Comparison of ENCODE assay signal across 26 cellular contexts in the genomic region with DNA sequence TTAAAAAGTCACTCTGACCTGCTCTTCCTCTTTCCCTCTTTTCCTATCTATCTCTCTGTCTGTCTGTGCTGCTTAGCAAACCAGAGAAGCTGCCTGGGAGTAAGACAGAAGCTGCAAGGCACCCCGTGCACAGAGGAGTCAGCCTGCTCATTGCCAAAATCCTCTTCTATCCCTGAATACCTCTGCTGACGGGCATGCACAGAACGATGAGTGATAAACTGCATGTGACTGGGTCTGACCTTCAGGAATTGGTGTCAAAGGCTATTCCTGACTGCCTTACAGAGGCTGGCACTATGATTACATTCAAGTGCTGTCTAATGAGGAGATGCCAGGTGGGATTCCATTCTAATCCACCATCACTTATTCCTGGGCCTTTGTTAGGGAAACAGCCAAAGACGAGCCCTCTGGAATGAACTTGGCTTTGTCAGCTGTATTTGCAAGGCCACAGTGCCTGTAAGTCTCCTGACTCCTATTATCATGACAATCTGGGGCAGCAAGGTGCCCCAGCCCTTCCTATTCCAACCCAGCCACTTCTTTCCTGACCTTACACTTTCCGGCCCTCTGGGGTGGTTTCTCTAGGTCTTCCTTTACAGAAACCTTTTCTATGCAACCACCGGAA. TPM values are rescaled to one million over a fixed set of nuclear protein-coding genes. Genes with fewer than 3 reads are reported as not detected.
DNase-seq lines count a peak whose midpoint lies in the region; ATAC-seq and TF ChIP-seq lines count a peak whose summit lies in the region.
"Had no signal": no experiment of that assay in that cellular context is flagged by ENCODE, and none has a peak within 500 bp of the region (broad histone marks: within the 10 kb centered on the region; RNA-seq: fewer than 3 reads in every experiment).

No MANE protein-coding gene starts in this region.

- peaks cover 53 to 98% (median 86%) of the 10 kb centered on the region in 11 experiments for H3K27me3 ChIP-seq in BLaER1 treated with 17β-estradiol and CSF1 and Interleukin-3, amounts not matched to agents 10 nM and 100 nM
- no peaks in the 10 kb centered on the region for H3K27me3 ChIP-seq in HUES6 (ENCODE audit: control insufficient read depth, insufficient read depth, low read length)
- H3K27me3 ChIP-seq in heart left ventricle, result peaks cover 0 to 4% (median 0%) of the 10 kb centered on the region in 9 donors

- DNase-seq in heart left ventricle (peak in 1 of 5 donors; percentile 29), iPS-NIHi11 (ENCODE audit: low spot score) (peak; percentile 34), caudate nucleus (lab: John Stamatoyannopoulos, UW) (no peak), nucleus accumbens (lab: John Stamatoyannopoulos, UW) (no peak)
- DNase-seq in activated CD4-positive, alpha-beta memory T cell treated with anti-CD3 and anti-CD28 coated beads, Interleukin-2, amount 10 ng/mL, durations not matched to agents 7 days and 5 days, result no peak
- DNase-seq: Calu3; CD8-positive, alpha-beta T cell; GOT3; HFFc6; Kasumi-1; MM.1S; NCI-H1092 treated with DMSO at 0.1 percent for 48 hours; NCI-H146; NCI-H2081; NCI-H2171 treated with DMSO at 0.1 percent for 48 hours; NCI-H446 treated with DMSO at 0.1 percent for 48 hours; SHP77 had no signal

- TF ChIP-seq CTCF in heart left ventricle (IDR thresholded peaks at IDR 0.05), result no peak

- H3K4me3 ChIP-seq in BLaER1 treated with 17β-estradiol and CSF1 and Interleukin-3, amounts not matched to agents 10 nM and 100 nM, result no peak overlapping the region
- H3K4me3 ChIP-seq in HUES6 (ENCODE audit: low read depth, low read length) (no peak overlapping the region), heart left ventricle (no peak overlapping the region)
- H3K4me3 ChIP-seq: A549, GM12878, SK-N-MC had no signal

- intact Hi-C loops in heart left ventricle (cut with DNase I), result loop anchor here in 6 of 10 donors (5.0 to 10.0 kb wide), 3 partner anchors 34 to 54 kb away; partner anchors contain the start of gene GAB3 (in 1 of the 6)

- H3K9ac ChIP-seq in BLaER1 treated with 17β-estradiol and CSF1 and Interleukin-3, amounts not matched to agents 10 nM and 100 nM, result no peak overlapping the region
- peak overlapping the region; percentile 32 for H3K9ac ChIP-seq in HUES6 (ENCODE audit: low read length)

- H3K4me3 Mint-ChIP-seq in activated CD4-positive, alpha-beta memory T cell treated with anti-CD3 and anti-CD28 coated beads, Interleukin-2, amount 10 ng/mL, durations not matched to agents 7 days and 5 days, result no peak overlapping the region
- H3K4me3 Mint-ChIP-seq: CD8-positive, alpha-beta T cell; HFFc6 had no signal

- H3K4me2 ChIP-seq in BLaER1 treated with 17β-estradiol and CSF1 and Interleukin-3, amounts not matched to agents 10 nM and 100 nM, result peak overlapping the region in 10 of 11 experiments; percentile 23 to 59 (median 52); a peak in 19 of 22 replicates
- H3K4me2 ChIP-seq: A549 had no signal

- peaks cover 0 to 38% (median 15%) of the 10 kb centered on the region in 11 experiments; a peak in 17 of 22 replicates for H3K9me3 ChIP-seq in BLaER1 treated with 17β-estradiol and CSF1 and Interleukin-3, amounts not matched to agents 10 nM and 100 nM (replicated peaks in 1 of 11)
- H3K9me3 ChIP-seq in HUES6 (ENCODE audit: control insufficient read depth, insufficient read depth, low read depth, low read length) (peaks cover 6% of the 10 kb centered on the region; the same call in 1 of the 2 replicates), heart left ventricle (no peaks in the 10 kb centered on the region)
- H3K9me3 ChIP-seq: A549 had no signal

- H3K36me3 ChIP-seq in BLaER1 treated with 17β-estradiol and CSF1 and Interleukin-3, amounts not matched to agents 10 nM and 100 nM, result peaks cover 5 to 75% (median 52%) of the 10 kb centered on the region in 11 experiments; a peak in 18 of 22 replicates
- H3K36me3 ChIP-seq in HUES6 (ENCODE audit: control insufficient read depth, insufficient read depth, low read length) (no peaks in the 10 kb centered on the region), heart left ventricle (peaks cover 0 to 58% (median 35%) of the 10 kb centered on the region in 9 donors)

- CTCF ChIA-PET in activated CD4-positive, alpha-beta memory T cell treated with anti-CD3 and anti-CD28 coated beads, Interleukin-2, amount 10 ng/mL, durations not matched to agents 7 days and 5 days (lab: Charles Lee), result no interaction called here

- WGBS in heart left ventricle, 4 donors, result 37 to 58% (median 47%) methylated on average over 6 of the region's 6 CpGs

- H3K27ac Mint-ChIP-seq in activated CD4-positive, alpha-beta memory T cell treated with anti-CD3 and anti-CD28 coated beads, Interleukin-2, amount 10 ng/mL, durations not matched to agents 7 days and 5 days, result no peak overlapping the region
- H3K27ac Mint-ChIP-seq: CD8-positive, alpha-beta T cell; HFFc6 had no signal

- no peaks in the 10 kb centered on the region for H3K27me3 Mint-ChIP-seq in activated CD4-positive, alpha-beta memory T cell treated with anti-CD3 and anti-CD28 coated beads, Interleukin-2, amount 10 ng/mL, durations not matched to agents 7 days and 5 days
- H3K27me3 Mint-ChIP-seq: IgD-negative memory B cell had no signal

- H3K4me1 Mint-ChIP-seq in activated CD4-positive, alpha-beta memory T cell treated with anti-CD3 and anti-CD28 coated beads, Interleukin-2, amount 10 ng/mL, durations not matched to agents 7 days and 5 days, result peaks cover 15% of the 10 kb centered on the region

- POLR2A ChIA-PET in activated CD4-positive, alpha-beta memory T cell treated with anti-CD3 and anti-CD28 coated beads, Interleukin-2, amount 10 ng/mL, durations not matched to agents 7 days and 5 days (lab: Charles Lee), result interaction anchor here (0.8 kb wide), 1 partner anchor 27 kb away, joined by 3 read pairs; no protein-coding TSS in a partner anchor

- H3K36me3 Mint-ChIP-seq in activated CD4-positive, alpha-beta memory T cell treated with anti-CD3 and anti-CD28 coated beads, Interleukin-2, amount 10 ng/mL, durations not matched to agents 7 days and 5 days (ENCODE audit: low read depth), result peaks cover 55% of the 10 kb centered on the region

- no peaks in the 10 kb centered on the region for H3K9me3 Mint-ChIP-seq in activated CD4-positive, alpha-beta memory T cell treated with anti-CD3 and anti-CD28 coated beads, Interleukin-2, amount 10 ng/mL, durations not matched to agents 7 days and 5 days
- H3K9me3 Mint-ChIP-seq: CD8-positive, alpha-beta T cell; HFFc6 had no signal

- H3K27ac ChIP-seq in BLaER1 treated with 17β-estradiol and CSF1 and Interleukin-3, amounts not matched to agents 10 nM and 100 nM, result no peak overlapping the region
- H3K27ac ChIP-seq in HUES6 (ENCODE audit: low read depth, low read length) (no peak overlapping the region), heart left ventricle (peak overlapping the region in 7 of 12 donors; percentile 23 to 78 (median 54)), caudate nucleus (ENCODE audit: low read depth, low read length) (no peak overlapping the region)
- H3K27ac ChIP-seq: A549, HL-60, SK-N-MC had no signal

- peaks cover 42 to 62% (median 54%) of the 10 kb centered on the region in 10 experiments for H3K4me1 ChIP-seq in BLaER1 treated with 17β-estradiol and CSF1 and Interleukin-3, amounts not matched to agents 10 nM and 100 nM
- H3K4me1 ChIP-seq in HUES6 (ENCODE audit: control insufficient read depth, insufficient read depth, low read length) (peaks cover 15% of the 10 kb centered on the region), heart left ventricle (peaks cover 0 to 35% (median 14%) of the 10 kb centered on the region in 12 donors)

- peaks cover 0 to 3% (median 0%) of the 10 kb centered on the region in 11 experiments; a peak in 3 of 22 replicates for H4K20me1 ChIP-seq in BLaER1 treated with 17β-estradiol and CSF1 and Interleukin-3, amounts not matched to agents 10 nM and 100 nM

- peak; percentile 64 to 81 (median 68) for ATAC-seq in heart left ventricle
- ATAC-seq: A549; CD8-positive, alpha-beta T cell; GM12878 had no signal

- no peak for TF ChIP-seq POLR2A in heart left ventricle (IDR thresholded peaks at IDR 0.05)

RNA-seq across cellular contexts. Expression of gene CTAG2, which starts 45.4 kb away (rescaled TPM):
- total RNA-seq in heart left ventricle, result under 1 TPM in 1 of 9 donors, not detected in 8; 0.61 TPM
- not detected for polyA plus RNA-seq in heart left ventricle
- total RNA-seq in activated CD4-positive, alpha-beta memory T cell treated with anti-CD3 and anti-CD28 coated beads, Interleukin-2, amount 10 ng/mL, durations not matched to agents 7 days and 5 days, result not detected
- total RNA-seq: Calu3; CD8-positive, alpha-beta T cell; GM12878; HFFc6; OCI-LY7 had no signal
- polyA plus RNA-seq: A549, BJ, IgD-negative memory B cell had no signal

RNA-seq across cellular contexts. Expression of gene GAB3, which starts 52.1 kb away (rescaled TPM):
- 10 to 100 TPM; 11.5 to 29.0 (median 18.6) TPM for total RNA-seq in heart left ventricle
- 10 to 100 TPM in 1 of 2 donors, 1 to 10 TPM in 1; 7.2 to 12.3 TPM for polyA plus RNA-seq in heart left ventricle
- total RNA-seq in activated CD4-positive, alpha-beta memory T cell treated with anti-CD3 and anti-CD28 coated beads, Interleukin-2, amount 10 ng/mL, durations not matched to agents 7 days and 5 days, result 10 to 100 TPM; 10.5 to 12.0 TPM
- total RNA-seq: Calu3 had no signal

Comparison
In these comparisons a context has a peak if more than half of its experiments do, and no peak if none do; other contexts are left out.
1. H3K27ac ChIP-seq: peak in heart left ventricle (7 of 12); none in BLaER1 treated with 17β-estradiol and CSF1 and Interleukin-3, amounts not matched to agents 10 nM and 100 nM (0 of 11), HUES6 (single experiment) and caudate nucleus (single experiment).